In genomic region chr20:17295991-17296390, GRCh38 we compare ENCODE assay signal across 33 cellular contexts.
"Had no signal": no experiment of that assay in that cellular context is flagged by ENCODE, and none has a peak within 500 bp of the region (broad histone marks: within the 10 kb centered on the region; RNA-seq: fewer than 3 reads in every experiment).

No MANE protein-coding gene starts in this region.

- DNase-seq: activated B cell treated with CpG ODN at 0.5 μM for 24 hours; activated CD4-positive, alpha-beta memory T cell treated with anti-CD3 and anti-CD28 coated beads for 36 hours; activated CD4-positive, alpha-beta T cell treated with anti-CD3 and anti-CD28 coated beads for 4 hours; activated CD4-positive, alpha-beta T cell treated with anti-CD3 and anti-CD28 coated beads, Interleukin-2, amount 10 ng/mL, durations not matched to agents 24 days and 14 days; activated CD4-positive, alpha-beta T cell treated with anti-CD3 and anti-CD28 coated beads, Interleukin-2, amount 50 U/mL, for 1 hour; activated CD4-positive, alpha-beta T cell treated with anti-CD3 and anti-CD28 coated beads, Interleukin-2, amount 50 U/mL, for 4 hours; activated CD4-positive, CD25-positive, alpha-beta regulatory T cell treated with anti-CD3 and anti-CD28 coated beads, Interleukin-2, amount 50 U/mL, for 72 hours; activated CD8-positive, alpha-beta T cell treated with anti-CD3 and anti-CD28 coated beads for 36 hours; activated effector memory CD4-positive, alpha-beta T cell treated with anti-CD3 and anti-CD28 coated beads, Interleukin-2, amount 50 U/mL, for 16 hours; activated gamma-delta T cell treated with Interleukin-2 at 50 U/mL for 16 hours; activated naive CD4-positive, alpha-beta T cell; activated naive CD4-positive, alpha-beta T cell treated with anti-CD3 and anti-CD28 coated beads for 36 hours; activated naive CD4-positive, alpha-beta T cell treated with anti-CD3 and anti-CD28 coated beads, Interleukin-2, amount 50 U/mL, for 16 hours; activated naive CD8-positive, alpha-beta T cell treated with anti-CD3 and anti-CD28 coated beads for 36 hours; activated T-cell treated with anti-CD3 and anti-CD28 coated beads for 4 hours; activated T-cell treated with anti-CD3 and anti-CD28 coated beads, Interleukin-2, amount 50 U/mL, for 1 hour; activated T-cell treated with anti-CD3 and anti-CD28 coated beads, Interleukin-2, amount 50 U/mL, for 4 hours; activated T-cell treated with anti-CD3 and anti-CD28 coated beads, Interleukin-2, amount 50 U/mL, for 72 hours; adrenal gland; amniotic stem cell; aorta; body of pancreas; brain microvascular endothelial cell; central memory CD4-positive, alpha-beta T cell; cerebellar nuclear complex; T-helper 1 cell; T-helper 2 cell; T-helper 9 cell had no signal

- H3K4me3 Mint-ChIP-seq: activated B cell treated with CpG ODN at 0.5 μM for 24 hours; activated CD4-positive, alpha-beta memory T cell treated with anti-CD3 and anti-CD28 coated beads for 36 hours; activated CD4-positive, alpha-beta T cell treated with anti-CD3 and anti-CD28 coated beads, Interleukin-2, amount 10 ng/mL, durations not matched to agents 24 days and 14 days; activated CD8-positive, alpha-beta T cell treated with anti-CD3 and anti-CD28 coated beads for 36 hours; activated naive CD4-positive, alpha-beta T cell treated with anti-CD3 and anti-CD28 coated beads for 36 hours; activated naive CD8-positive, alpha-beta T cell treated with anti-CD3 and anti-CD28 coated beads for 36 hours; activated T-cell treated with anti-CD3 and anti-CD28 coated beads, Interleukin-2, amount 50 U/mL, for 4 hours; activated T-cell treated with anti-CD3 and anti-CD28 coated beads, Interleukin-2, amount 50 U/mL, for 72 hours; activated T-helper 1 cell treated with anti-CD3 and anti-CD28 coated beads, Interleukin-12 subunit alpha, Interleukin-12 subunit beta, Interleukin-2, Interleukin-4 antibody, amounts not matched to agents 30 ng/mL and 10 ng/mL and 1 ng/mL, durations not matched to agents 14 hours and 24 hours and 36 hours; activated T-helper 17 cell treated with anti-CD3 and anti-CD28 coated beads, Interleukin-2, amount 50 U/mL, for 72 hours; T-helper 1 cell treated with Interleukin-12 subunit alpha and Interleukin-12 subunit beta and Interleukin-4 antibody, amounts not matched to agents 30 μg/mL and 1 μg/mL, for 36 hours; T-helper 2 cell treated with Interferon-gamma antibody and Interleukin-4, amounts not matched to agents 5 μg/mL and 100 μg/mL, for 36 hours had no signal

- H3K27ac Mint-ChIP-seq: activated B cell treated with CpG ODN at 0.5 μM for 24 hours; activated CD4-positive, alpha-beta memory T cell treated with anti-CD3 and anti-CD28 coated beads for 36 hours; activated CD4-positive, alpha-beta T cell treated with anti-CD3 and anti-CD28 coated beads, Interleukin-2, amount 10 ng/mL, durations not matched to agents 24 days and 14 days; activated CD8-positive, alpha-beta T cell treated with anti-CD3 and anti-CD28 coated beads for 36 hours; activated naive CD4-positive, alpha-beta T cell treated with anti-CD3 and anti-CD28 coated beads for 36 hours; activated naive CD4-positive, alpha-beta T cell treated with anti-CD3 and anti-CD28 coated beads, Interleukin-2, amount 50 U/mL, for 72 hours; activated naive CD8-positive, alpha-beta T cell treated with anti-CD3 and anti-CD28 coated beads for 36 hours; activated T-cell treated with anti-CD3 and anti-CD28 coated beads, Interleukin-2, amount 50 U/mL, for 72 hours; activated T-helper 1 cell treated with anti-CD3 and anti-CD28 coated beads, Interleukin-12 subunit alpha, Interleukin-12 subunit beta, Interleukin-2, Interleukin-4 antibody, amounts not matched to agents 30 ng/mL and 10 ng/mL and 1 ng/mL, durations not matched to agents 14 hours and 24 hours and 36 hours; activated T-helper 17 cell treated with anti-CD3 and anti-CD28 coated beads, Interleukin-2, amount 50 U/mL, for 72 hours; T-helper 1 cell treated with Interleukin-12 subunit alpha and Interleukin-12 subunit beta and Interleukin-4 antibody, amounts not matched to agents 30 μg/mL and 1 μg/mL, for 36 hours; T-helper 2 cell treated with Interferon-gamma antibody and Interleukin-4, amounts not matched to agents 5 μg/mL and 100 μg/mL, for 36 hours had no signal

- H3K27me3 Mint-ChIP-seq: activated B cell treated with CpG ODN at 0.5 μM for 24 hours; activated CD4-positive, alpha-beta memory T cell treated with anti-CD3 and anti-CD28 coated beads for 36 hours; activated CD4-positive, alpha-beta T cell treated with anti-CD3 and anti-CD28 coated beads, Interleukin-2, amount 10 ng/mL, durations not matched to agents 24 days and 14 days; activated CD8-positive, alpha-beta T cell treated with anti-CD3 and anti-CD28 coated beads for 36 hours; activated naive CD8-positive, alpha-beta T cell treated with anti-CD3 and anti-CD28 coated beads for 36 hours had no signal

- H3K9me3 Mint-ChIP-seq: activated B cell treated with CpG ODN at 0.5 μM for 24 hours; activated CD4-positive, alpha-beta memory T cell treated with anti-CD3 and anti-CD28 coated beads for 36 hours; activated CD4-positive, alpha-beta T cell treated with anti-CD3 and anti-CD28 coated beads, Interleukin-2, amount 10 ng/mL, durations not matched to agents 24 days and 14 days; activated CD8-positive, alpha-beta T cell treated with anti-CD3 and anti-CD28 coated beads for 36 hours; activated naive CD4-positive, alpha-beta T cell treated with anti-CD3 and anti-CD28 coated beads for 36 hours; activated naive CD4-positive, alpha-beta T cell treated with anti-CD3 and anti-CD28 coated beads, Interleukin-2, amount 50 U/mL, for 72 hours; activated naive CD8-positive, alpha-beta T cell treated with anti-CD3 and anti-CD28 coated beads for 36 hours; activated T-cell treated with anti-CD3 and anti-CD28 coated beads, Interleukin-2, amount 50 U/mL, for 4 hours; activated T-helper 1 cell treated with anti-CD3 and anti-CD28 coated beads, Interleukin-12 subunit alpha, Interleukin-12 subunit beta, Interleukin-2, Interleukin-4 antibody, amounts not matched to agents 30 ng/mL and 10 ng/mL and 1 ng/mL, durations not matched to agents 14 hours and 24 hours and 36 hours; activated T-helper 17 cell treated with anti-CD3 and anti-CD28 coated beads, Interleukin-2, amount 50 U/mL, for 72 hours; T-helper 1 cell treated with Interleukin-12 subunit alpha and Interleukin-12 subunit beta and Interleukin-4 antibody, amounts not matched to agents 30 μg/mL and 1 μg/mL, for 36 hours; T-helper 2 cell treated with Interferon-gamma antibody and Interleukin-4, amounts not matched to agents 5 μg/mL and 100 μg/mL, for 36 hours had no signal

- H3K36me3 Mint-ChIP-seq: activated CD4-positive, alpha-beta memory T cell treated with anti-CD3 and anti-CD28 coated beads for 36 hours; activated naive CD4-positive, alpha-beta T cell treated with anti-CD3 and anti-CD28 coated beads, Interleukin-2, amount 50 U/mL, for 72 hours; activated naive CD8-positive, alpha-beta T cell treated with anti-CD3 and anti-CD28 coated beads for 36 hours had no signal

- H3K4me1 Mint-ChIP-seq: activated B cell treated with CpG ODN at 0.5 μM for 24 hours; activated CD4-positive, alpha-beta T cell treated with anti-CD3 and anti-CD28 coated beads, Interleukin-2, amount 10 ng/mL, durations not matched to agents 24 days and 14 days; activated naive CD8-positive, alpha-beta T cell treated with anti-CD3 and anti-CD28 coated beads for 36 hours; activated T-helper 17 cell treated with anti-CD3 and anti-CD28 coated beads, Interleukin-2, amount 50 U/mL, for 72 hours had no signal

- ATAC-seq: activated CD8-positive, alpha-beta T cell treated with anti-CD3 and anti-CD28 coated beads for 36 hours; activated naive CD4-positive, alpha-beta T cell treated with anti-CD3 and anti-CD28 coated beads, Interleukin-2, amount 50 U/mL, for 72 hours; activated T-cell treated with anti-CD3 and anti-CD28 coated beads, Interleukin-2, amount 50 U/mL, for 4 hours; activated T-cell treated with anti-CD3 and anti-CD28 coated beads, Interleukin-2, amount 50 U/mL, for 72 hours; activated T-helper 17 cell treated with anti-CD3 and anti-CD28 coated beads, Interleukin-2, amount 50 U/mL, for 72 hours; body of pancreas had no signal
